ENCODE assay signal across 6 cellular contexts in genomic region chr4:4690854-4691253, GRCh38.
"Had no signal": no experiment of that assay in that cellular context is flagged by ENCODE, and none has a peak within 500 bp of the region (broad histone marks: within the 10 kb centered on the region; RNA-seq: fewer than 3 reads in every experiment).

No MANE protein-coding gene starts in this region.

- DNase-seq: IMR-90, KBM-7, KG1 had no signal

- H3K4me3 ChIP-seq: K562 had no signal

- ATAC-seq: HepG2, K562 had no signal

- H3K27ac ChIP-seq: HL-60 had no signal
